Comparison of ENCODE assay signal across 22 cellular contexts in genomic region chr15:91237493-91237892, GRCh38.
"Had no signal": no experiment of that assay in that cellular context is flagged by ENCODE, and none has a peak within 500 bp of the region (broad histone marks: within the 10 kb centered on the region; RNA-seq: fewer than 3 reads in every experiment).

No MANE protein-coding gene starts in this region.

- H3K27ac ChIP-seq: coronary artery, gastroesophageal sphincter, hepatocyte, neural progenitor cell, parathyroid adenoma, sigmoid colon, thoracic aorta, tibial nerve, upper lobe of left lung had no signal

- H3K4me3 ChIP-seq: coronary artery, gastroesophageal sphincter, heart left ventricle, hepatocyte, neural progenitor cell, sigmoid colon, thoracic aorta, tibial nerve, upper lobe of left lung had no signal

- ATAC-seq: effector memory CD8-positive, alpha-beta T cell; gastroesophageal sphincter; left colon; naive thymus-derived CD4-positive, alpha-beta T cell; stimulated activated memory B cell treated with anti-CD40 and anti-IgM and Interleukin-4, amounts not matched to agents 10 μg/mL and 1 μg/mL and 100 μg/mL, for 72 hours; stimulated activated naive CD8-positive, alpha-beta T cell treated with anti-CD3 and anti-CD28 coated beads, Interleukin-15, Interleukin-2, amounts not matched to agents 100 U/mL and 50 U/mL, for 24 hours had no signal

- DNase-seq: effector memory CD8-positive, alpha-beta T cell; heart left ventricle; kidney glomerular epithelial cell; left colon; mesendoderm; midbrain; naive thymus-derived CD4-positive, alpha-beta T cell; sigmoid colon; stimulated activated CD4-positive, alpha-beta T cell treated with anti-CD3 and anti-CD28 coated beads, Interleukin-4, amount 100 ng/mL, for 4 hours; stimulated activated naive CD8-positive, alpha-beta T cell treated with anti-CD3 and anti-CD28 coated beads, Interleukin-15, Interleukin-2, amounts not matched to agents 100 U/mL and 50 U/mL, for 24 hours; substantia nigra; upper lobe of left lung had no signal

- H3K9me3 Mint-ChIP-seq: effector memory CD8-positive, alpha-beta T cell; naive thymus-derived CD4-positive, alpha-beta T cell; nephron; neural progenitor cell had no signal

- H3K27ac Mint-ChIP-seq: effector memory CD8-positive, alpha-beta T cell; naive thymus-derived CD4-positive, alpha-beta T cell; nephron; neural progenitor cell; progenitor cell of endocrine pancreas; stimulated activated memory B cell treated with anti-CD40 and anti-IgM and Interleukin-4, amounts not matched to agents 10 μg/mL and 1 μg/mL and 100 μg/mL, for 72 hours had no signal

- H3K4me1 ChIP-seq: gastroesophageal sphincter, parathyroid adenoma, sigmoid colon, upper lobe of left lung had no signal

- H3K4me3 Mint-ChIP-seq: effector memory CD8-positive, alpha-beta T cell; naive thymus-derived CD4-positive, alpha-beta T cell; nephron; neural progenitor cell; stimulated activated memory B cell treated with anti-CD40 and anti-IgM and Interleukin-4, amounts not matched to agents 10 μg/mL and 1 μg/mL and 100 μg/mL, for 72 hours had no signal

- H3K27me3 ChIP-seq: tibial nerve, upper lobe of left lung had no signal

- H3K36me3 Mint-ChIP-seq: naive thymus-derived CD4-positive, alpha-beta T cell; neural progenitor cell; stimulated activated memory B cell treated with anti-CD40 and anti-IgM and Interleukin-4, amounts not matched to agents 10 μg/mL and 1 μg/mL and 100 μg/mL, for 72 hours had no signal

- H3K9me3 ChIP-seq: gastroesophageal sphincter, heart left ventricle, sigmoid colon, thoracic aorta, tibial nerve, upper lobe of left lung had no signal

- H3K4me1 Mint-ChIP-seq: naive thymus-derived CD4-positive, alpha-beta T cell; nephron; stimulated activated memory B cell treated with anti-CD40 and anti-IgM and Interleukin-4, amounts not matched to agents 10 μg/mL and 1 μg/mL and 100 μg/mL, for 72 hours had no signal
